Comparison of ENCODE assay signal across 10 cellular contexts in the genomic region with DNA sequence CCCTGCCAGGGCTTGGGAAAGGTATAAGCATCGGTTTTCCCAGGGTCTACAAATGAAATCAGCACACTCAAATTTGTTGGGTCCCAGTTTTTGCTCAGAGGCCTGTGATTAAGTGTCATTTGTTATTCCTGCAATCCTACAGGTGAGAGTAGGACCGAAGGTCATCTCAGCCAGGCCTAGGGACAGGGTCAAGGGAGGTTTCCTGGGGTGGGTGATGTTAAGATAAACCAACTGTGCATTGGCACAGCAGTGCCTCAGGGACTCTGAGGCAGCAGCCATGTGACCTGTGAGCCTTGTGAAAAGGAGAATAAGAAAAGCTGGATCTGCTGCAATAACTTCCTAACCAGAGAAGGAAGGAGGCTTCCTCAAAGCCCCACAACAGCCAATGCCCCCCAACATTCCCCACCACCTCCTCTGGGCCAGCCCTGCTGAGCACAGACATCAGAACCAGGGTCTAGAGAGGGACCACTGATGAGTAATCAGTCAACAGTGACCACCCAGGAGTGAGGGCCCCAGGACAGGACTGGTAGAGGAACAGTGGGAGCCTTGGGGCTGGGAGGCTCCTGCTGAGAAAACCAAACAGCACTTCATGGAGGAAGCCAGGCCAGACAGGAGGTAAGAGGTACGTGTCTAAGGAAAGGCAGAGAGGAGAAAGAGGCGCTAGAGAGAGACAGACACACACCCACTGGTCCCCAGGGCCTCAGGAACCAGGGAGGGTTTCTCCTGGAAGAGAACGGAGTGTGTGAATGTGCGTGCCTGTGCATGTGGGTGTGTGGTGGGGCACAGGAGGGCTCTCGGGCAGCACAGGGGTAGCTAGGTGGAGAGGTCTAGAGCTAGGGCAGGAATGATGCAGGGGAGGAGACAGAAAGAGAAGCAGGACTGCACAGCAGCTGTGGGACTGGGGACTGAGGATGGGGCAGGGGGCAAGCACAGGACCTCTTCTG.
A peak's percentile ranks its signal among the peaks of the same experiment; 100 is the strongest.
DNase-seq lines count a peak whose midpoint lies in the region; ATAC-seq and TF ChIP-seq lines count a peak whose summit lies in the region.
"Had no signal": no experiment of that assay in that cellular context is flagged by ENCODE, and none has a peak within 500 bp of the region (broad histone marks: within the 10 kb centered on the region; RNA-seq: fewer than 3 reads in every experiment).

No MANE protein-coding gene starts in this region.

- H3K4me1 Mint-ChIP-seq in natural killer cell: peaks cover 32 to 65% of the 10 kb centered on the region in 2 donors
- peaks cover 26 to 29% of the 10 kb centered on the region in 2 donors for H3K4me1 Mint-ChIP-seq in natural killer cell treated with Interleukin-12 subunit alpha and Interleukin-12 subunit beta and Interleukin-15 and Interleukin-18, amount 100 ng/mL, for 72 hours (ENCODE audit: low read depth in 2 of 2)
- H3K4me1 Mint-ChIP-seq in T-helper 17 cell: peaks cover 22% of the 10 kb centered on the region

- H3K36me3 ChIP-seq in right lobe of liver (no peaks in the 10 kb centered on the region), A673 (ENCODE audit: insufficient read depth, low read length, poor library complexity, severe bottlenecking) (no peaks in the 10 kb centered on the region), adrenal gland (replicated peaks in 1 of 2) (no peaks in the 10 kb centered on the region)

- H3K4me1 ChIP-seq in right lobe of liver (peaks cover 0 to 18% (median 10%) of the 10 kb centered on the region in 4 donors), A673 (ENCODE audit: insufficient read depth, low read length, poor library complexity, severe bottlenecking) (no peaks in the 10 kb centered on the region), adrenal gland (replicated peaks in 1 of 2) (peaks cover 0 to 42% of the 10 kb centered on the region in 2 donors)

- H3K27ac Mint-ChIP-seq in natural killer cell (peak overlapping the region; percentile 12 to 84), T-helper 17 cell (peak overlapping the region; percentile 41)
- H3K27ac Mint-ChIP-seq in natural killer cell treated with Interleukin-12 subunit alpha and Interleukin-12 subunit beta and Interleukin-15 and Interleukin-18, amount 100 ng/mL, for 72 hours: peak overlapping the region in 1 of 2 donors; percentile 4

- peak overlapping the region in 1 of 3 donors; percentile 49 for H3K27ac ChIP-seq in right lobe of liver
- no peak overlapping the region for H3K27ac ChIP-seq in A673 (ENCODE audit: low read depth, low read length, poor library complexity, severe bottlenecking)
- H3K27ac ChIP-seq in adrenal gland: peak overlapping the region in 1 of 5 donors; percentile 27
- H3K27ac ChIP-seq: SK-N-MC had no signal

- BruUV-seq in A673 (replicated peaks; lab: Mats Ljungman, UMichigan): no TSS peak

- no peak for TF ChIP-seq POLR2A in right lobe of liver (IDR thresholded peaks at IDR 0.05)
- no peak for TF ChIP-seq POLR2A in adrenal gland (IDR thresholded peaks at IDR 0.05)

- H3K27me3 Mint-ChIP-seq in natural killer cell (ENCODE audit: low read depth in 2 of 2) (no peaks in the 10 kb centered on the region), T-helper 17 cell (no peaks in the 10 kb centered on the region)
- no peaks in the 10 kb centered on the region for H3K27me3 Mint-ChIP-seq in natural killer cell treated with Interleukin-12 subunit alpha and Interleukin-12 subunit beta and Interleukin-15 and Interleukin-18, amount 100 ng/mL, for 72 hours

- H3K4me3 ChIP-seq in right lobe of liver (no peak overlapping the region), A673 (ENCODE audit: low read depth, low read length, poor library complexity, severe bottlenecking) (no peak overlapping the region), adrenal gland (no peak overlapping the region)
- H3K4me3 ChIP-seq: SK-N-MC, smooth muscle cell had no signal

- intact Hi-C loops in natural killer cell (cut with micrococcal nuclease) (no loop called here), right lobe of liver (cut with DNase I) (no loop called here), A673 (cut with micrococcal nuclease; ENCODE audit: unreplicated experiment) (no loop called here), adrenal gland (cut with DNase I) (no loop called here)

- ATAC-seq in natural killer cell: no peak
- ATAC-seq in natural killer cell treated with Interleukin-12 subunit alpha and Interleukin-12 subunit beta and Interleukin-15 and Interleukin-18, amount 100 ng/mL, for 72 hours: no peak
- no peak for ATAC-seq in T-helper 17 cell
- ATAC-seq in right lobe of liver: peak; percentile 47 to 79 (median 60)
- ATAC-seq in GM19397 (IDR thresholded peaks at IDR 0.05; ENCODE audit: unreplicated experiment): no peak
- no peak for ATAC-seq in HG03139 (IDR thresholded peaks at IDR 0.05; ENCODE audit: unreplicated experiment)

- H3K4me3 Mint-ChIP-seq in natural killer cell (peak overlapping the region; percentile 21), T-helper 17 cell (peak overlapping the region; percentile 71)
- H3K4me3 Mint-ChIP-seq in natural killer cell treated with Interleukin-12 subunit alpha and Interleukin-12 subunit beta and Interleukin-15 and Interleukin-18, amount 100 ng/mL, for 72 hours: no peak overlapping the region

- no peaks in the 10 kb centered on the region for H3K9me3 Mint-ChIP-seq in natural killer cell
- no peaks in the 10 kb centered on the region for H3K9me3 Mint-ChIP-seq in natural killer cell treated with Interleukin-12 subunit alpha and Interleukin-12 subunit beta and Interleukin-15 and Interleukin-18, amount 100 ng/mL, for 72 hours

- no peaks in the 10 kb centered on the region for H3K27me3 ChIP-seq in right lobe of liver
- no peaks in the 10 kb centered on the region for H3K27me3 ChIP-seq in A673 (replicated peaks; ENCODE audit: insufficient read depth, low read depth, low read length, poor library complexity)
- H3K27me3 ChIP-seq in adrenal gland: no peaks in the 10 kb centered on the region

- WGBS in right lobe of liver (ENCODE audit: insufficient coverage, low coverage, low lambda C conversion rate, missing lambda C conversion rate): 72% methylated on average over 6 of the region's 7 CpGs
- WGBS in adrenal gland, 4 donors: 82 to 95% (median 84%) methylated on average over 7 of the region's 7 CpGs

- no peak for TF ChIP-seq CTCF in natural killer cell (IDR thresholded peaks at IDR 0.05)
- no peak for TF ChIP-seq CTCF in right lobe of liver (IDR thresholded peaks at IDR 0.05)
- TF ChIP-seq CTCF in A673 (conservative IDR thresholded peaks at IDR 0.05; ENCODE audit: low read depth, low read length): no peak
- TF ChIP-seq CTCF in adrenal gland (IDR thresholded peaks at IDR 0.05): no peak

- CTCF ChIA-PET in A673 (lab: Charles Lee): interaction anchor here (0.6 kb wide), 1 partner anchor 80 kb away, joined by 3 read pairs; no protein-coding TSS in a partner anchor

- H3K36me3 Mint-ChIP-seq in natural killer cell (no peaks in the 10 kb centered on the region), T-helper 17 cell (ENCODE audit: low read depth) (peaks cover 3% of the 10 kb centered on the region)
- H3K36me3 Mint-ChIP-seq in natural killer cell treated with Interleukin-12 subunit alpha and Interleukin-12 subunit beta and Interleukin-15 and Interleukin-18, amount 100 ng/mL, for 72 hours: no peaks in the 10 kb centered on the region

- DNase-seq in natural killer cell (no peak), T-helper 17 cell (no peak), right lobe of liver (no peak), A673 (ENCODE audit: low spot score) (no peak), adrenal gland (no peak)
- no peak for DNase-seq in natural killer cell treated with Interleukin-12 subunit alpha and Interleukin-12 subunit beta and Interleukin-15 and Interleukin-18, amount 100 ng/mL, for 72 hours (ENCODE audit: low spot score)

- POLR2A ChIA-PET in A673 (lab: Charles Lee; ENCODE audit: low non-redundant PET): no interaction called here

- H3K9me3 ChIP-seq in T-helper 17 cell (ENCODE audit: control insufficient read depth, low read length, poor library complexity, severe bottlenecking) (no peaks in the 10 kb centered on the region), right lobe of liver (no peaks in the 10 kb centered on the region), A673 (ENCODE audit: low read depth, low read length, poor library complexity, severe bottlenecking) (no peaks in the 10 kb centered on the region), adrenal gland (replicated peaks in 1 of 3) (no peaks in the 10 kb centered on the region)

Comparison
In these comparisons a context has a peak if more than half of its experiments do, and no peak if none do; other contexts are left out.
1. ATAC-seq: peak in right lobe of liver (4 of 4); none in natural killer cell (0 of 3), natural killer cell treated with Interleukin-12 subunit alpha and Interleukin-12 subunit beta and Interleukin-15 and Interleukin-18, amount 100 ng/mL, for 72 hours (0 of 2), T-helper 17 cell (single experiment), GM19397 (single experiment) and HG03139 (single experiment).